ENCODE assay signal across 8 cellular contexts in the genomic region with DNA sequence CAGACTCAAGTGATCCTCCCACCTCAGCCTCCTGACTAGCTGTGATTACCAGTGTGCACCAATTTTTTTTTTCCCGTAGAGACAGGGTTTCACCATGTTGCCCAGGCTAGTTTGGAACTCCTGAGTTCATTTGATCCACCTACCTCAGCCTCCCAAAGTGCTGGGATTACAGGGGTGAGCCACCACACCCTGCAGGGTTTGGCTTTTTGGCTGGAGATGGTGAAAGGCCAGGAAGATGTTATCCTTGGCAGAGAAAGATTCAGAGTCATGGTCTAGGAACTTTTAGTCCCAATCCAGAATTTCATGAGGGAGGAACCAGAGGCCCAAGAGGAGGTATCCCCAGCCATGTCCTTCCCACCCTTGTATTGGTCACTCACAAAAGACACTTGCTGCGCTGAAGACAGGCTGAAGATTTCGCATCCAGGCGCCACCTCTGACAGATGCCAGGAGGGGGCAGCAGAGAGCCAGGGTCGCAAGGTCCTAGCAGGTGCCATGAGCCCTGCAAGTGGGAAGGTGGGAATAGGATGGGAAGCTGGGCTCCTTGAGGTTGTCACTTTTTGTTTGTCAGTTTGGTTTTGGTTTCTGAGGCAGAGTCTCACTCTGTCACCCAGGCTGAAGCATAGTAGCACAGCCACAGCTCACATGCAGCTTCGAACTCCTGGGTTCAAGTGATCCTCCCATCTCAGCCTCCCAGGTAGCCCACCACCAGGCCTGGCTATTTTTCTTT. TPM values are rescaled to one million over a fixed set of nuclear protein-coding genes. Genes with fewer than 3 reads are reported as not detected.
DNase-seq lines count a peak whose midpoint lies in the region; ATAC-seq and TF ChIP-seq lines count a peak whose summit lies in the region.
"Not testable (repeated sequence)": the region's sequence is repeated elsewhere in the genome, so short reads cannot be mapped to it uniquely, and the experiment has no call there.

No MANE protein-coding gene starts in this region.

- not testable (repeated sequence) for H3K36me3 ChIP-seq in RWPE2 (ENCODE audit: low read depth)

- H3K4me3 ChIP-seq in RWPE2 (ENCODE audit: severe bottlenecking); lower leg skin (ENCODE audit: low read depth, poor library complexity, severe bottlenecking): not testable (repeated sequence)

- peak; percentile 25 for DNase-seq in AG09319 (ENCODE audit: extremely low read depth, low read depth)
- peak; percentile 71 for DNase-seq in GM19238 (ENCODE audit: insufficient read length, low spot score)
- peak; percentile 88 for DNase-seq in NCI-H1105 (lab: John Stamatoyannopoulos, UW)
- not testable (repeated sequence) for DNase-seq in RWPE2 (ENCODE audit: low spot score)
- DNase-seq in activated T-cell treated with anti-CD3 and anti-CD28 coated beads for 4 hours = peak; percentile 74
- DNase-seq in effector memory CD8-positive, alpha-beta T cell = peak; percentile 80 to 81 (median 81)
- DNase-seq in lower leg skin (ENCODE audit: low spot score in 2 of 2) = peak; percentile 78 to 97
- peak; percentile 86 to 89 for DNase-seq in stimulated activated CD4-positive, alpha-beta T cell treated with anti-CD3 and anti-CD28 coated beads, Interleukin-2, amount 100 ng/mL, for 24 hours

- H3K4me3 Mint-ChIP-seq in effector memory CD8-positive, alpha-beta T cell = not testable (repeated sequence)

- H3K27ac Mint-ChIP-seq in effector memory CD8-positive, alpha-beta T cell = not testable (repeated sequence)

- not testable (repeated sequence) for H3K4me1 Mint-ChIP-seq in effector memory CD8-positive, alpha-beta T cell (ENCODE audit: low read depth in 2 of 2)

- H3K4me1 ChIP-seq in RWPE2 (ENCODE audit: insufficient read depth, poor library complexity, severe bottlenecking) = not testable (repeated sequence)

- not testable (repeated sequence) for H3K27me3 Mint-ChIP-seq in effector memory CD8-positive, alpha-beta T cell

- intact Hi-C loops in lower leg skin (cut with DNase I; ENCODE audit: low total_unique reads) = not testable (repeated sequence)

- not testable (repeated sequence) for H3K9me3 Mint-ChIP-seq in effector memory CD8-positive, alpha-beta T cell

- H3K27me3 ChIP-seq in RWPE2 (ENCODE audit: insufficient read depth, poor library complexity, severe bottlenecking) = not testable (repeated sequence)

- H3K9me3 ChIP-seq in RWPE2 (ENCODE audit: severe bottlenecking) = not testable (repeated sequence)

- not testable (repeated sequence) for H3K36me3 Mint-ChIP-seq in effector memory CD8-positive, alpha-beta T cell (ENCODE audit: insufficient read depth)

- not testable (repeated sequence) for TF ChIP-seq POLR2A in lower leg skin (IDR thresholded peaks at IDR 0.05)

- not testable (repeated sequence) for H3K27ac ChIP-seq in RWPE2 (ENCODE audit: poor library complexity, severe bottlenecking)

- ATAC-seq in RWPE2 (ENCODE audit: low read depth) = peak; percentile 94
- peak; percentile 92 for ATAC-seq in effector memory CD8-positive, alpha-beta T cell (replicated peaks)

- TF ChIP-seq CTCF in AG09319 (IDR thresholded peaks at IDR 0.05; ENCODE audit: low read depth, low read length) (peak; percentile 98), RWPE2 (IDR thresholded peaks at IDR 0.05; ENCODE audit: poor library complexity, severe bottlenecking) (peak; percentile 100), lower leg skin (IDR thresholded peaks at IDR 0.05) (peak in 1 of 3 donors; percentile 95)

- 19 to 21% methylated on average over 5 of the region's 6 CpGs for WGBS in lower leg skin, 2 donors

RNA-seq across cellular contexts. Expression of a gene that starts 13.5 kb away (rescaled TPM):
- total RNA-seq in lower leg skin = 10 to 100 TPM; 13.0 to 22.6 (median 17.8) TPM

RNA-seq across cellular contexts. Expression of a gene that starts 32.8 kb away (rescaled TPM):
- total RNA-seq in lower leg skin = 10 to 100 TPM; 17.2 to 24.6 (median 21.7) TPM

RNA-seq across cellular contexts. Expression of a gene that starts 55.8 kb away (rescaled TPM):
- total RNA-seq in lower leg skin = 10 to 100 TPM; 22.3 to 33.3 (median 25.4) TPM
